ENCODE assay signal across 9 cellular contexts in the genomic region with DNA sequence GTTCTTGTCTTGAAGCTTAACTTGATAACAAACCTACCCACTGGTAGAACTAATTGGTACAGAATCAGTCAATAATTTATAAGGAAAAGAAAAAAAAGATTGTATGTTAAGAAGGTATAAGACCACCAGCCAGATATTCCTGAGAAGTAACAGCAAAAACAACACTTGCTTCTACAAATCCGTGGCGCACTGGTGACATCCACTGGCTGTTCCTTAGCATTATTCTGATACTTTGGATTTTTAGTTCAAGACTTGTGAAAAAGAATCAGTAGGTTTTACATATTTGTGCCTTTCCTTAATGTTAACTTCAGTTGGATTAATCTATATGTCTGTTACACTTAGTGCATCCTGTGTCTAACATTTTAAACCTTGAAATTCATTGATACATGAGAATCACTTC.
DNase-seq lines count a peak whose midpoint lies in the region; ATAC-seq and TF ChIP-seq lines count a peak whose summit lies in the region.
"Had no signal": no experiment of that assay in that cellular context is flagged by ENCODE, and none has a peak within 500 bp of the region (broad histone marks: within the 10 kb centered on the region; RNA-seq: fewer than 3 reads in every experiment).

No MANE protein-coding gene starts in this region.

- DNase-seq in GM04504 (ENCODE audit: low read depth) (peak; percentile 4), NCI-H345 treated with DMSO at 0.1 percent for 48 hours (lab: John Stamatoyannopoulos, UW; ENCODE audit: unreplicated experiment) (peak; percentile 17), endodermal cell (peak; percentile 78), osteocyte (ENCODE audit: extremely low spot score, unreplicated experiment) (no peak), DMS79 (lab: John Stamatoyannopoulos, UW) (no peak)
- DNase-seq in activated CD4-positive, CD25-positive, alpha-beta regulatory T cell (lab: John Stamatoyannopoulos, UW), result no peak

- H3K36me3 ChIP-seq in endodermal cell (ENCODE audit: control insufficient read depth, insufficient read depth, low read length), result no peaks in the 10 kb centered on the region

- peak; percentile 82 for TF ChIP-seq CTCF in endodermal cell (conservative IDR thresholded peaks at IDR 0.05)
- peak; percentile 78 for TF ChIP-seq CTCF in osteocyte (IDR thresholded peaks at IDR 0.05)

- no peaks in the 10 kb centered on the region for H3K27me3 ChIP-seq in endodermal cell (ENCODE audit: control insufficient read depth, insufficient read depth, low read length, poor library complexity, severe bottlenecking)

- H3K9me3 Mint-ChIP-seq in endodermal cell (no peaks in the 10 kb centered on the region), osteocyte (ENCODE audit: unreplicated experiment) (no peaks in the 10 kb centered on the region)

- no peak overlapping the region for H3K4me3 Mint-ChIP-seq in endodermal cell
- H3K4me3 Mint-ChIP-seq in osteocyte (ENCODE audit: unreplicated experiment), result no peak overlapping the region

- no peaks in the 10 kb centered on the region for H3K4me1 Mint-ChIP-seq in endodermal cell
- H3K4me1 Mint-ChIP-seq in osteocyte (ENCODE audit: unreplicated experiment), result no peaks in the 10 kb centered on the region

- H3K9ac ChIP-seq in endodermal cell (ENCODE audit: extremely low read depth, low read length, poor library complexity, severe bottlenecking), result no peak overlapping the region
- H3K9ac ChIP-seq: KMS-11 had no signal

- no peaks in the 10 kb centered on the region for H3K9me3 ChIP-seq in endodermal cell (ENCODE audit: control insufficient read depth, low read length)

- H3K27me3 Mint-ChIP-seq in endodermal cell (ENCODE audit: insufficient read depth) (no peaks in the 10 kb centered on the region), osteocyte (ENCODE audit: unreplicated experiment) (peaks cover 7% of the 10 kb centered on the region)

- WGBS in endodermal cell (ENCODE audit: insufficient coverage in 1 of 2, insufficient read length in 1 of 2), 2 experiments, result 36% methylated on average over 2 of the region's 2 CpGs; no CpG with 5 or more reads in 1 of the 2 experiments

- H3K27ac ChIP-seq in endodermal cell (ENCODE audit: low read depth, low read length), result no peak overlapping the region
- H3K27ac ChIP-seq: KMS-11 had no signal

- H3K27ac Mint-ChIP-seq in endodermal cell (no peak overlapping the region), osteocyte (ENCODE audit: unreplicated experiment) (no peak overlapping the region)

- H3K36me3 Mint-ChIP-seq in endodermal cell (ENCODE audit: low read depth) (no peaks in the 10 kb centered on the region), osteocyte (ENCODE audit: unreplicated experiment) (no peaks in the 10 kb centered on the region)

- ATAC-seq in HG03354 (IDR thresholded peaks at IDR 0.05; ENCODE audit: poor library complexity, severe bottlenecking, unreplicated experiment), result no peak
- no peak for ATAC-seq in GM19035 (IDR thresholded peaks at IDR 0.05; ENCODE audit: unreplicated experiment)

- no peaks in the 10 kb centered on the region for H3K4me1 ChIP-seq in endodermal cell (ENCODE audit: control insufficient read depth, insufficient read depth, low read length)

- no peak overlapping the region for H3K4me3 ChIP-seq in endodermal cell (ENCODE audit: low read length)

Comparison
In these comparisons a context has a peak if more than half of its experiments do, and no peak if none do; other contexts are left out.
1. DNase-seq: peak in GM04504 (single experiment), NCI-H345 treated with DMSO at 0.1 percent for 48 hours (single experiment) and endodermal cell (single experiment); none in osteocyte (single experiment), DMS79 (single experiment) and activated CD4-positive, CD25-positive, alpha-beta regulatory T cell (0 of 4).